In the genomic region with DNA sequence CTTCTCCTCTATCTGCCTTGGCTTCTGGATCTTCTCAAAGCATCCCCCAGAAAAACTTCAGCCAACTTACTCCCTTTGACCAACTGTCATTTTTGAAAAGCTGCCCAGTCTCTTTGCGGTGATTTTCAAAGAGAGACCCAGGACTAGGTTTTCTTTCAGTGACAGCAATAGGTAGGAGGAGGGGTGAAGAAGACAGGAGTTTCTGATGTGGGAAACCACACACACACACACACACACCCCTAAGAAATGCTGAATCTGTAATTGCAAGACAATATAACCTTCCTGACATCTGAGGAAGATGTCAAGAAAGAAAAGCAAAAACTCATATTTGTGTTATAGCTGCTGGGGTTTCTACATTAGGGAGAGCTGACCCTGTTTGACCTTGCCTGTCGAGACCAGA, we compare ENCODE assay signal across 11 cellular contexts. TPM values are rescaled to one million over a fixed set of nuclear protein-coding genes. Genes with fewer than 3 reads are reported as not detected.
"Had no signal": no experiment of that assay in that cellular context is flagged by ENCODE, and none has a peak within 500 bp of the region (broad histone marks: within the 10 kb centered on the region; RNA-seq: fewer than 3 reads in every experiment).

No MANE protein-coding gene starts in this region.

- H3K36me3 ChIP-seq: ovary, upper lobe of right lung had no signal

- H3K27ac ChIP-seq: upper lobe of right lung had no signal

- H3K27me3 ChIP-seq: ovary had no signal

- H3K4me3 ChIP-seq: ovary, skin epidermis, upper lobe of right lung had no signal

- H3K9me3 ChIP-seq: ovary, upper lobe of right lung had no signal

- ATAC-seq: left colon had no signal

- DNase-seq: activated B cell treated with CpG ODN at 0.5 μM for 24 hours; activated CD4-positive, alpha-beta T cell treated with anti-CD3 and anti-CD28 coated beads, Interleukin-2, amount 10 ng/mL, durations not matched to agents 7 days and 5 days; activated naive CD4-positive, alpha-beta T cell treated with anti-CD3 and anti-CD28 coated beads, Interleukin-2, amount 50 U/mL, for 16 hours; amniotic stem cell; dermis blood vessel endothelial cell; glutamatergic neuron; left colon; mesendoderm; upper lobe of right lung had no signal

RNA-seq across cellular contexts. Expression of gene FAM20A, which starts 5.2 kb away (rescaled TPM):
- total RNA-seq: activated B cell treated with CpG ODN at 0.5 μM for 24 hours; activated CD4-positive, alpha-beta T cell treated with anti-CD3 and anti-CD28 coated beads, Interleukin-2, amount 10 ng/mL, durations not matched to agents 7 days and 5 days; dermis blood vessel endothelial cell had no signal
